In genomic region chr9:125332527-125332926, GRCh38 we compare ENCODE assay signal across 10 cellular contexts.
A peak's percentile ranks its signal among the peaks of the same experiment; 100 is the strongest.
DNase-seq lines count a peak whose midpoint lies in the region; ATAC-seq and TF ChIP-seq lines count a peak whose summit lies in the region.
"Had no signal": no experiment of that assay in that cellular context is flagged by ENCODE, and none has a peak within 500 bp of the region (broad histone marks: within the 10 kb centered on the region; RNA-seq: fewer than 3 reads in every experiment).

No MANE protein-coding gene starts in this region.

- TF ChIP-seq CTCF in GM13977 (IDR thresholded peaks at IDR 0.05; ENCODE audit: extremely low read depth, insufficient read depth, missing control alignments) (no peak), testis (IDR thresholded peaks at IDR 0.05) (no peak)

- H3K27ac ChIP-seq in testis, result no peak overlapping the region
- H3K27ac ChIP-seq: VCaP had no signal

- H3K9me3 Mint-ChIP-seq in effector memory CD8-positive, alpha-beta T cell, result no peaks in the 10 kb centered on the region

- in situ Hi-C loops in GM13977 (cut with MboI; ENCODE audit: low pct_unique_long_range_greater_than_20kb, low sequenced_read_pairs, unreplicated experiment), result no loop called here

- H3K27ac Mint-ChIP-seq in effector memory CD8-positive, alpha-beta T cell, result peak overlapping the region; percentile 69 to 71

- H3K36me3 ChIP-seq in testis (ENCODE audit: low read depth, missing control alignments) (no peaks in the 10 kb centered on the region), MG63 (peaks cover 55% of the 10 kb centered on the region)

- peaks cover 4 to 12% of the 10 kb centered on the region in 2 donors for H3K4me1 Mint-ChIP-seq in effector memory CD8-positive, alpha-beta T cell (ENCODE audit: low read depth in 2 of 2)

- peak; percentile 85 for ATAC-seq in GM19468 (IDR thresholded peaks at IDR 0.05; ENCODE audit: extremely low read depth, unreplicated experiment)
- ATAC-seq in HG03457 (IDR thresholded peaks at IDR 0.05; ENCODE audit: unreplicated experiment), result peak; percentile 82
- ATAC-seq in effector memory CD8-positive, alpha-beta T cell (replicated peaks), result peak; percentile 54

- H3K36me3 Mint-ChIP-seq in effector memory CD8-positive, alpha-beta T cell (ENCODE audit: insufficient read depth), result peaks cover 69% of the 10 kb centered on the region

- H3K27me3 Mint-ChIP-seq in effector memory CD8-positive, alpha-beta T cell, result no peaks in the 10 kb centered on the region

- peak; percentile 58 for DNase-seq in GM13977 (ENCODE audit: low spot score)
- no peak for DNase-seq in effector memory CD8-positive, alpha-beta T cell
- no peak for DNase-seq in globus pallidus (ENCODE audit: low spot score)
- DNase-seq in NCI-H226, result no peak
- no peak for DNase-seq in testis
- DNase-seq in MG63, result no peak
- DNase-seq: NCI-H2081 treated with DMSO at 0.1 percent for 48 hours had no signal

- TF ChIP-seq POLR2A in testis (IDR thresholded peaks at IDR 0.05), result no peak

- no peak overlapping the region for H3K4me3 Mint-ChIP-seq in effector memory CD8-positive, alpha-beta T cell

- no peaks in the 10 kb centered on the region for H3K27me3 ChIP-seq in testis
- no peaks in the 10 kb centered on the region for H3K27me3 ChIP-seq in MG63

- H3K4me3 ChIP-seq in testis (no peak overlapping the region), MG63 (no peak overlapping the region)

- WGBS in testis, 2 donors, result 85 to 90% methylated on average over 3 of the region's 3 CpGs

- intact Hi-C loops in testis (cut with DNase I; ENCODE audit: low total_unique reads), result no loop called here

- H3K9me3 ChIP-seq in testis, result no peaks in the 10 kb centered on the region
- H3K9me3 ChIP-seq in MG63, result 0 out of 2 replicates have a peak, but pooled peaks cover 2% of the 10 kb centered on the region

- H3K4me1 ChIP-seq in testis, result no peaks in the 10 kb centered on the region
